Comparison of ENCODE assay signal across 20 cellular contexts in genomic region chr7:6359742-6360141, GRCh38.
"Had no signal": no experiment of that assay in that cellular context is flagged by ENCODE, and none has a peak within 500 bp of the region (broad histone marks: within the 10 kb centered on the region; RNA-seq: fewer than 3 reads in every experiment).

No MANE protein-coding gene starts in this region.

- H3K9me3 ChIP-seq: gastrocnemius medialis, spleen, thoracic aorta had no signal

- H3K36me3 ChIP-seq: gastrocnemius medialis, spleen, thoracic aorta, WERI-Rb-1 had no signal

- DNase-seq: activated CD4-positive, alpha-beta T cell treated with anti-CD3 and anti-CD28 coated beads, Interleukin-2, amount 50 U/mL, for 48 hours; activated gamma-delta T cell treated with Interleukin-2 at 50 U/mL for 16 hours; cerebellar nuclear complex; cortex of kidney; effector CD4-positive, alpha-beta T cell; gastrocnemius medialis; head of caudate nucleus; nucleus accumbens; posterior cingulate gyrus; retina; spleen; stimulated activated CD4-positive, alpha-beta T cell treated with anti-CD3 and anti-CD28 coated beads, Interleukin-4, amount 100 ng/mL, for 4 hours; T1000; WERI-Rb-1 had no signal

- H3K4me3 Mint-ChIP-seq: activated naive CD8-positive, alpha-beta T cell; activated T-helper 1 cell treated with anti-CD3 and anti-CD28 coated beads, Interleukin-12 subunit alpha, Interleukin-12 subunit beta, Interleukin-2, Interleukin-4 antibody, amounts not matched to agents 30 ng/mL and 10 ng/mL and 1 ng/mL, durations not matched to agents 14 hours and 24 hours and 36 hours; mesothelial cell of epicardium; natural killer cell treated with Interleukin-12 subunit alpha and Interleukin-12 subunit beta and Interleukin-15 and Interleukin-18, amount 100 ng/mL, for 72 hours; stimulated activated memory B cell treated with anti-CD40 and anti-IgM and Interleukin-4, amounts not matched to agents 10 μg/mL and 1 μg/mL and 100 μg/mL, for 72 hours had no signal

- ATAC-seq: gastrocnemius medialis; natural killer cell treated with Interleukin-12 subunit alpha and Interleukin-12 subunit beta and Interleukin-15 and Interleukin-18, amount 100 ng/mL, for 72 hours; stimulated activated memory B cell treated with anti-CD40 and anti-IgM and Interleukin-4, amounts not matched to agents 10 μg/mL and 1 μg/mL and 100 μg/mL, for 72 hours had no signal

- H3K27me3 Mint-ChIP-seq: activated naive CD8-positive, alpha-beta T cell; natural killer cell treated with Interleukin-12 subunit alpha and Interleukin-12 subunit beta and Interleukin-15 and Interleukin-18, amount 100 ng/mL, for 72 hours; stimulated activated memory B cell treated with anti-CD40 and anti-IgM and Interleukin-4, amounts not matched to agents 10 μg/mL and 1 μg/mL and 100 μg/mL, for 72 hours had no signal

- H3K27ac Mint-ChIP-seq: activated naive CD8-positive, alpha-beta T cell; activated T-helper 1 cell treated with anti-CD3 and anti-CD28 coated beads, Interleukin-12 subunit alpha, Interleukin-12 subunit beta, Interleukin-2, Interleukin-4 antibody, amounts not matched to agents 30 ng/mL and 10 ng/mL and 1 ng/mL, durations not matched to agents 14 hours and 24 hours and 36 hours; mesothelial cell of epicardium; natural killer cell treated with Interleukin-12 subunit alpha and Interleukin-12 subunit beta and Interleukin-15 and Interleukin-18, amount 100 ng/mL, for 72 hours; stimulated activated memory B cell treated with anti-CD40 and anti-IgM and Interleukin-4, amounts not matched to agents 10 μg/mL and 1 μg/mL and 100 μg/mL, for 72 hours had no signal

- H3K4me1 Mint-ChIP-seq: mesothelial cell of epicardium had no signal

- H3K9me3 Mint-ChIP-seq: activated T-helper 1 cell treated with anti-CD3 and anti-CD28 coated beads, Interleukin-12 subunit alpha, Interleukin-12 subunit beta, Interleukin-2, Interleukin-4 antibody, amounts not matched to agents 30 ng/mL and 10 ng/mL and 1 ng/mL, durations not matched to agents 14 hours and 24 hours and 36 hours; mesothelial cell of epicardium; natural killer cell treated with Interleukin-12 subunit alpha and Interleukin-12 subunit beta and Interleukin-15 and Interleukin-18, amount 100 ng/mL, for 72 hours; stimulated activated memory B cell treated with anti-CD40 and anti-IgM and Interleukin-4, amounts not matched to agents 10 μg/mL and 1 μg/mL and 100 μg/mL, for 72 hours had no signal

- H3K4me1 ChIP-seq: gastrocnemius medialis had no signal

- H3K27ac ChIP-seq: gastrocnemius medialis, thoracic aorta, WERI-Rb-1 had no signal

- H3K4me3 ChIP-seq: gastrocnemius medialis, spleen, thoracic aorta had no signal

- H3K36me3 Mint-ChIP-seq: activated naive CD8-positive, alpha-beta T cell; mesothelial cell of epicardium; natural killer cell treated with Interleukin-12 subunit alpha and Interleukin-12 subunit beta and Interleukin-15 and Interleukin-18, amount 100 ng/mL, for 72 hours; stimulated activated memory B cell treated with anti-CD40 and anti-IgM and Interleukin-4, amounts not matched to agents 10 μg/mL and 1 μg/mL and 100 μg/mL, for 72 hours had no signal

- H3K27me3 ChIP-seq: gastrocnemius medialis, spleen had no signal
